In the genomic region with DNA sequence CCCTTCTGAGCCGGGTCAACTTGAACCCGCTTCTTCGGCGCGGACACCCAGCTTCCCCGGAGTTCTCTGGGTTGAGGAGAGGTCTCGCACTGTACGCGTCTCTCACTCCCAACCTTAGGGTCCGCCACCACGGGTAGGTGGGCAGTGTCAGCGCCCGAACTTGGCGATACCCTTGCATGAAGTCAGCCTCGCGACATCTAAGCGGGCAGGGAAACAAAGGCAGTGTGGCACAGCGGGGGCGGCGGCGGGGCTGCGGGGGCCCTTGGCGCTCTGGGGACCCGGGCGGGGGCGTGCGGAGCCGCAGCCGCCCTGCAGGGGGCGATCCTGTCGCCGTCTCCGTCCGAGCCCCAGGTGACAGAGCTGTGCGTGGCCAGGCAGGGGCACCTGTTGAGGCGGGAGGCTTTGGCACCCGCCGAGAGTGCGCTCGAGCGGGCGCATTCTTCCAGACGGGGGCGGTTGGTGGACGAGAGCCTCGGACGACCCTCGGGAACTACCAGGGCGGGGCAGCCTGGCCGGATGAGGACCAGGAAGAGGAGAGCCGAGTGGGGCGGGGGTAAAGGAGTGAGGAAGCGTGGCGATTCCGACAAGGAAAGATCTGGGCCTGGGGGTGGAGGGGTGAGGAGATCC, we compare ENCODE assay signal across 9 cellular contexts. TPM values are rescaled to one million over a fixed set of nuclear protein-coding genes. Genes with fewer than 3 reads are reported as not detected.
A peak's percentile ranks its signal among the peaks of the same experiment; 100 is the strongest.
DNase-seq lines count a peak whose midpoint lies in the region; ATAC-seq, FAIRE-seq and TF ChIP-seq lines count a peak whose summit lies in the region.
"Had no signal": no experiment of that assay in that cellular context is flagged by ENCODE, and none has a peak within 500 bp of the region (broad histone marks: within the 10 kb centered on the region; RNA-seq: fewer than 3 reads in every experiment).

No MANE protein-coding gene starts in this region.

- 2% methylated on average over 36 of the region's 55 CpGs for WGBS in GM12878 (ENCODE audit: insufficient coverage, insufficient replicate concordance, low lambda C conversion rate, missing lambda C conversion rate)

- no TSS peak for BruUV-seq in GM12878 (replicated peaks; lab: Mats Ljungman, UMichigan)

- H3K9me3 Mint-ChIP-seq in immature natural killer cell = peaks cover 0 to 2% (median 0%) of the 10 kb centered on the region in 6 donors

- no peaks in the 10 kb centered on the region for H4K20me1 ChIP-seq in OCI-LY3 (ENCODE audit: insufficient read depth, low read length)
- no peaks in the 10 kb centered on the region for H4K20me1 ChIP-seq in GM12878 (ENCODE audit: control insufficient read depth, insufficient read depth)

- H3K4me1 ChIP-seq in OCI-LY3 (ENCODE audit: low read length) (peaks cover 19% of the 10 kb centered on the region), GM12878 (ENCODE audit: control insufficient read depth, insufficient read depth, low read length) (peaks cover 4% of the 10 kb centered on the region)

- ATAC-seq in GM12878 (peak; percentile 91), HG02973 (IDR thresholded peaks at IDR 0.05; ENCODE audit: unreplicated experiment) (no peak), GM19324 (IDR thresholded peaks at IDR 0.05; ENCODE audit: low FRiP score, unreplicated experiment) (no peak)

- H3K9me3 ChIP-seq in OCI-LY3 (ENCODE audit: insufficient read depth, low read length) (no peaks in the 10 kb centered on the region), GM12878 (replicated peaks; ENCODE audit: control insufficient read depth, insufficient read depth, low read length) (no peaks in the 10 kb centered on the region)

- DNase-seq in NCI-H2227 (lab: John Stamatoyannopoulos, UW; ENCODE audit: unreplicated experiment) (peak; percentile 31), NCI-H2227 treated with DMSO at 0.1 percent for 48 hours (lab: John Stamatoyannopoulos, UW) (no peak), GM12878 (ENCODE audit: low read depth, low spot score) (no peak), immature natural killer cell (no peak)
- DNase-seq in stimulated activated CD4-positive, alpha-beta T cell treated with anti-CD3 and anti-CD28 coated beads, Interleukin-2, amount 100 ng/mL, for 4 hours (ENCODE audit: low read depth) = peak; percentile 15

- no peak for FAIRE-seq in GM12878 (lab: Jason Lieb, UNC)
- FAIRE-seq: colon had no signal

- H3K4me3 ChIP-seq in OCI-LY3 (ENCODE audit: low read length) (peak overlapping the region; percentile 73), GM12878 (no peak overlapping the region; the same call in 1 of the 2 replicates)

- no peak overlapping the region for H3K27ac Mint-ChIP-seq in immature natural killer cell

- no peak for TF ChIP-seq EP300 in GM12878 (IDR thresholded peaks at IDR 0.05; ENCODE audit: borderline replicate concordance in 1 of 2, control insufficient read depth in 1 of 2, low read depth in 2 of 2, low read length in 2 of 2)

- in situ Hi-C loops in GM12878 (cut with MboI) = no loop called here

- intact Hi-C loops in GM12878 (cut with micrococcal nuclease; ENCODE audit: unreplicated experiment) = loop anchor here (2.0 kb wide), 1 partner anchor 200 kb away; no protein-coding TSS in a partner anchor

- H3K4me1 Mint-ChIP-seq in immature natural killer cell = peaks cover 0 to 3% of the 10 kb centered on the region in 2 donors

- POLR2A ChIA-PET in GM12878 (lab: Charles Lee) = no interaction called here

- peaks cover 0 to 4% (median 0%) of the 10 kb centered on the region in 3 donors for H3K36me3 Mint-ChIP-seq in immature natural killer cell

- H3K27me3 ChIP-seq in OCI-LY3 (ENCODE audit: low read depth, low read length) (peaks cover 18% of the 10 kb centered on the region), GM12878 (replicated peaks in 1 of 2; ENCODE audit: control insufficient read depth in 2 of 2, insufficient read depth in 2 of 2, low read length in 1 of 2) (peaks cover 22 to 25% of the 10 kb centered on the region in 2 experiments)

- RAD21 ChIA-PET in GM12878 (lab: Charles Lee; ENCODE audit: unreplicated experiment) = interaction anchor here (0.6 to 3.6 kb wide), 7 partner anchors 9 to 229 kb away, joined by 3 to 34 read pairs (median 4); no protein-coding TSS in a partner anchor

- peak overlapping the region; percentile 27; the same call in 1 of the 2 replicates for H2AFZ ChIP-seq in OCI-LY3 (ENCODE audit: low read depth, low read length)
- H2AFZ ChIP-seq in GM12878 (ENCODE audit: control insufficient read depth, low read depth, low read length) = peak overlapping the region; percentile 37

- TF ChIP-seq CTCF in OCI-LY3 (IDR thresholded peaks at IDR 0.05; ENCODE audit: low read depth, low read length) (peak; percentile 66), GM12878 (IDR thresholded peaks at IDR 0.05 in 2 of 3, conservative IDR thresholded peaks at IDR 0.05 in 1 of 3; ENCODE audit: control insufficient read depth in 2 of 3, extremely low read depth in 1 of 3, insufficient read depth in 1 of 3, low read depth in 3 of 3, low read length in 3 of 3) (peak; percentile 38 to 67 (median 60))

- peak overlapping the region in 4 of 5 donors; percentile 12 to 46 (median 31) for H3K4me3 Mint-ChIP-seq in immature natural killer cell

- no peaks in the 10 kb centered on the region for H3K79me2 ChIP-seq in OCI-LY3 (ENCODE audit: low read length)
- H3K79me2 ChIP-seq in GM12878 (ENCODE audit: control insufficient read depth, insufficient read depth, low read length) = no peaks in the 10 kb centered on the region

- H3K4me2 ChIP-seq in OCI-LY3 (ENCODE audit: low read length) (peak overlapping the region; percentile 87), GM12878 (ENCODE audit: control insufficient read depth, insufficient read depth) (peak overlapping the region; percentile 59)

- TF ChIP-seq POLR2A in GM12878 (IDR thresholded peaks at IDR 0.05; ENCODE audit: low read depth, low read length) = no peak

- SMC1A ChIA-PET in GM12878 (lab: Charles Lee; ENCODE audit: uncharacterized antibody, unreplicated experiment) = interaction anchor here (1.0 to 1.5 kb wide), 2 partner anchors 49 to 202 kb away, joined by 3 to 4 read pairs; no protein-coding TSS in a partner anchor

- peaks cover 8 to 30% (median 10%) of the 10 kb centered on the region in 3 donors for H3K27me3 Mint-ChIP-seq in immature natural killer cell (ENCODE audit: low read depth in 3 of 3)

- H3K27ac ChIP-seq in OCI-LY3 (ENCODE audit: low read length) (no peak overlapping the region), GM12878 (ENCODE audit: control insufficient read depth, insufficient read depth) (no peak overlapping the region)

- no peaks in the 10 kb centered on the region for H3K36me3 ChIP-seq in OCI-LY3 (replicated peaks; ENCODE audit: low read depth, low read length)
- H3K36me3 ChIP-seq in GM12878 (ENCODE audit: control insufficient read depth in 2 of 2, insufficient read depth in 2 of 2, low read length in 1 of 2) = no peaks in the 10 kb centered on the region

- CTCF ChIA-PET in GM12878 (lab: Yijun Ruan, JAX) = interaction anchor here (0.6 to 4.2 kb wide), 12 partner anchors 10 to 314 kb away, joined by 3 to 33 read pairs (median 4); a partner anchor contains a TSS

- H3K9ac ChIP-seq in OCI-LY3 (ENCODE audit: low read length) = peak overlapping the region; percentile 16; the same call in 1 of the 2 replicates
- no peak overlapping the region for H3K9ac ChIP-seq in GM12878 (ENCODE audit: control insufficient read depth, insufficient read depth, low read length)

- peak; percentile 54; the same call in 1 of the 2 replicates for TF ChIP-seq RAD21 in GM12878 (IDR thresholded peaks at IDR 0.05; ENCODE audit: insufficient read depth, low read depth, low read length)

TF ChIP-seq in GM12878, 131 proteins besides CTCF, POLR2A, EP300 and RAD21 (continues in another document):
- no peak for TF ChIP-seq CEBPB (IDR thresholded peaks at IDR 0.05; ENCODE audit: borderline replicate concordance in 1 of 2, low read depth in 2 of 2, low read length in 2 of 2)

RNA-seq across cellular contexts. Expression of a gene that starts 1.1 kb away (rescaled TPM):
- 0.24 and 0.63 TPM in 2 replicates for total RNA-seq in GM12878 (2013; cell fraction: nucleolus; rRNA removed)
- under 0.01 and 0.05 TPM in 2 replicates for total RNA-seq in GM12878 (2014; rRNA removed)
- total RNA-seq in GM12878 (2014; rRNA removed; fragmentation: Illumina TruSeq; extraction: Trizol) = 0.04 TPM in 1 of 2 replicates, not detected in the other
- 0.03 TPM in 1 of 2 replicates, not detected in the other for total RNA-seq in GM12878 (2021)
- not detected for polyA plus RNA-seq in GM12878 (2011; ENCODE audit: low read depth)
- polyA plus RNA-seq in GM12878 (2011; rRNA removed) = 0.08 and 0.13 TPM in 2 replicates
- polyA plus RNA-seq in GM12878 (2011; cell fraction: cytosol; rRNA removed) = 0.13 and 0.15 TPM in 2 replicates
- polyA plus RNA-seq in GM12878 (2011; cell fraction: nucleus; rRNA removed) = 0.39 and 0.48 TPM in 2 replicates
- 0.04 TPM in 2 replicates for polyA plus RNA-seq in GM12878 (2012)
- polyA plus RNA-seq in GM12878 (2014; fragmentation: Illumina TruSeq; extraction: Trizol) = 0.03 TPM in 2 replicates
- under 1 TPM in 1 of 2 experiments, not detected in 1; 0.02 TPM for polyA plus RNA-seq in GM12878 (2014; fragmentation: Nextera tagmentation; extraction: Ambion mirVana)
- polyA plus RNA-seq in GM12878 (2014; rRNA removed) = 0.01 and 0.05 TPM in 2 replicates
- not detected for polyA plus RNA-seq in GM12878 (2016; fragmentation: Nextera tagmentation; extraction: Ambion mirVana)
- 0.37 and 0.82 TPM in 2 replicates for polyA minus RNA-seq in GM12878 (2011; rRNA and poly(A)+ RNA removed)
- 0.21 and 0.27 TPM in 2 replicates for polyA minus RNA-seq in GM12878 (2011; cell fraction: cytosol; rRNA and poly(A)+ RNA removed)
- polyA minus RNA-seq in GM12878 (2011; cell fraction: nucleus; rRNA and poly(A)+ RNA removed) = 0.85 and 1.1 TPM in 2 replicates
- polyA plus RNA-seq in immature natural killer cell = not detected

Comparison
In these comparisons a context has a peak if more than half of its experiments do, and no peak if none do; other contexts are left out.
1. DNase-seq: peak in NCI-H2227 (single experiment) and stimulated activated CD4-positive, alpha-beta T cell treated with anti-CD3 and anti-CD28 coated beads, Interleukin-2, amount 100 ng/mL, for 4 hours (single experiment); none in NCI-H2227 treated with DMSO at 0.1 percent for 48 hours (single experiment), GM12878 (single experiment) and immature natural killer cell (0 of 3).